ENCODE assay signal across 28 cellular contexts in genomic region chr22:47748887-47749286, GRCh38.
"Had no signal": no experiment of that assay in that cellular context is flagged by ENCODE, and none has a peak within 500 bp of the region (broad histone marks: within the 10 kb centered on the region; RNA-seq: fewer than 3 reads in every experiment).

No MANE protein-coding gene starts in this region.

- ATAC-seq: activated CD4-positive, CD25-positive, alpha-beta regulatory T cell treated with anti-CD3 and anti-CD28 coated beads, Interleukin-2, amount 50 U/mL, for 24 hours; activated CD8-positive, alpha-beta T cell treated with anti-CD3 and anti-CD28 coated beads for 36 hours; activated naive CD4-positive, alpha-beta T cell treated with anti-CD3 and anti-CD28 coated beads, Interleukin-2, amount 50 U/mL, for 72 hours; esophagus mucosa; foreskin keratinocyte; gastrocnemius medialis; heart left ventricle had no signal

- H3K36me3 ChIP-seq: ascending aorta, brain microvascular endothelial cell, gastrocnemius medialis, heart left ventricle, WERI-Rb-1 had no signal

- H3K9me3 ChIP-seq: ascending aorta, gastrocnemius medialis, heart left ventricle had no signal

- H3K27me3 ChIP-seq: ascending aorta, brain microvascular endothelial cell, foreskin keratinocyte had no signal

- DNase-seq: activated B cell treated with CpG ODN at 0.5 μM for 24 hours; activated CD4-positive, alpha-beta T cell treated with anti-CD3 and anti-CD28 coated beads for 48 hours; activated CD4-positive, alpha-beta T cell treated with anti-CD3 and anti-CD28 coated beads, Interleukin-2, amount 50 U/mL, for 1 hour; activated CD4-positive, alpha-beta T cell treated with anti-CD3 and anti-CD28 coated beads, Interleukin-2, amount 50 U/mL, for 48 hours; activated CD8-positive, alpha-beta memory T cell treated with anti-CD3 and anti-CD28 coated beads for 24 hours; activated CD8-positive, alpha-beta T cell treated with anti-CD3 and anti-CD28 coated beads for 36 hours; activated gamma-delta T cell; activated naive CD4-positive, alpha-beta T cell; activated naive CD4-positive, alpha-beta T cell treated with anti-CD3 and anti-CD28 coated beads, Interleukin-2, amount 10 ng/mL, durations not matched to agents 7 days and 5 days; activated naive CD8-positive, alpha-beta T cell treated with anti-CD3 and anti-CD28 coated beads, Interleukin-2, amount 10 ng/mL, durations not matched to agents 7 days and 5 days; activated T-cell treated with anti-CD3 and anti-CD28 coated beads, Interleukin-2, amount 50 U/mL, for 1 hour; activated T-cell treated with anti-CD3 and anti-CD28 coated beads, Interleukin-2, amount 50 U/mL, for 48 hours; brain microvascular endothelial cell; dorsolateral prefrontal cortex; effector memory CD4-positive, alpha-beta T cell; endodermal cell; foreskin keratinocyte; gastrocnemius medialis; glutamatergic neuron; heart left ventricle; hypothalamus; T1000; WERI-Rb-1 had no signal

- H3K4me3 ChIP-seq: ascending aorta, coronary artery, dorsolateral prefrontal cortex, gastrocnemius medialis, heart left ventricle had no signal

- H3K27ac ChIP-seq: ascending aorta, brain microvascular endothelial cell, coronary artery, dorsolateral prefrontal cortex, foreskin keratinocyte, gastrocnemius medialis, heart left ventricle, WERI-Rb-1 had no signal

- H3K4me1 ChIP-seq: ascending aorta, gastrocnemius medialis, heart left ventricle had no signal
